Comparison of ENCODE assay signal across 1 cellular context in the genomic region with DNA sequence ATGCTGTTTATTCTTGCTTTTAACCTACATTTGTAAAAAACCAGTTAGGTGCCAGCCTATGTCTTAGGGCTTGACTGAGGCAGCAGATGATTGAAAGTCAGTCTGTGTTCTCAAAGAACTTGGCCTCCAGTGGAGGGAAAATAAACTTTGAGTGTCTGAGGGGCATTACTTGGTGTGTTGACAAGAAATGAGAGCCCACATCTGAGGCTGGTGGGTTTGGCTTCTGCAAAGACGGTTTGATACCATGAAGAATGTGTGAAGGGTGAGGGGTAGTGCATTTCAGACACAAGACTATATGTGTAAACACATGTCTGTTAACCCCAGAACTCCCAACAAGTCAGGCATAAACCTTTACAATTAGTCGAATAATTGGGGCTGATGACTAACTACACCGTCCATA.
TF ChIP-seq lines count a peak whose summit lies in the region.

No MANE protein-coding gene starts in this region.

TF ChIP-seq in SK-N-SH, 30 proteins besides CTCF, POLR2A, EP300 and RAD21 (continued from another document):
- no peak for TF ChIP-seq TAF1 (IDR thresholded peaks at IDR 0.05; ENCODE audit: borderline replicate concordance, low read depth, low read length)
- TF ChIP-seq SIN3A (IDR thresholded peaks at IDR 0.05; ENCODE audit: borderline replicate concordance, low read depth, low read length): no peak
- no peak for TF ChIP-seq GATA2 (CRISPR knock-in tag; IDR thresholded peaks at IDR 0.05)
- no peak for TF ChIP-seq TEAD4 (IDR thresholded peaks at IDR 0.05; ENCODE audit: borderline replicate concordance, insufficient read depth)
